Comparison of ENCODE assay signal across 8 cellular contexts in the genomic region with DNA sequence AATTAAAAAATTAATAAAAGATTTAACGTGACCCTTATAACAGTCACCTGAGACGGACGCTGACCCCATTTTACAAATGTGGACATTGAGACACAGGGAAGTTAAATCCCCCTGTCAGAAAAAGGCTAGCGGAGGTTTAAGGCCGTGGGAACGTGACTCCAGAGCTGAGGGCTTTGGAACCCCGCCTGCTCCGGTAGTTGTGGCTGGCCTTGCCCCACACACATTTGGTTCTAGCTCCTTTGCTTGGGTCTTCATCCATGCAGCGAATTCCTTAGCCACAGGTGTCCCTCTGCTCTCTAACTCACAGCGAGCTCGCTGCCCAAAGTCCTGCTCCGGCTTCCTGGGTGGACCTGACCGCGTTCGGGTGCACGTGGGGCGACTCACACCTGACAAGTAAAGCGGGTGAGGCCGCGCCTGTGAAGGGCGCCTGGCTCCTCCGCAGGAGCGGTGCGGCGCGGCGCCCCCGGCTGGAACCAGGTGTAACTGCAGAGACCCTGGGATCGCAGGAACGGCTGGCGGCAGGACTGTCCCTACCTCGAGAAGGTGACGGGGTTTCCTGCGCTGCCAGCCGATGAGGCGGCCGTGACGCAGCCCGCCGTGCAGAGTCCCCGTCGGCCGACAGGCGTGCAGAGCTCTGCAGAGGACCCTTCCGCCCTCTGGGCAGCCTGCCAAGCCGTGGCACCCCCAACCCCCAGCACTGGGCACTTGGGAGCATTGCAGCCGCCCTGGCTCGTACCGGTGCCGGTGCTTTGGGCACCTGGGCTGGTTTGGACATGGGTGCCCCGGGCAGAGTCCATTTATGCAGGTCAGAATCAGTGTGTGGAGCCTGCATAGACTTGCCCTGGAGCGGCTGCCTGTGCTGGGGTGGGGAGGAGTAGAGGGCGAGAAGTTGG. TPM values are rescaled to one million over a fixed set of nuclear protein-coding genes. Genes with fewer than 3 reads are reported as not detected.
DNase-seq lines count a peak whose midpoint lies in the region; ATAC-seq and TF ChIP-seq lines count a peak whose summit lies in the region.

No MANE protein-coding gene starts in this region.

- no peaks in the 10 kb centered on the region for H3K9me3 ChIP-seq in iPS-18c (ENCODE audit: control insufficient read depth, insufficient read depth, low read length)
- no peaks in the 10 kb centered on the region for H3K9me3 ChIP-seq in spleen

- WGBS in spleen, 5 donors, result 15 to 25% (median 17%) methylated on average over 26 to 53 of the region's 53 CpGs

- H3K27ac ChIP-seq in HL-60 (replicated peaks) (peak overlapping the region; percentile 39), spleen (peak overlapping the region in 3 of 8 donors; percentile 1 to 54 (median 53))

- H3K4me1 ChIP-seq in spleen, result peaks cover 25 to 59% (median 44%) of the 10 kb centered on the region in 6 donors

- no peaks in the 10 kb centered on the region for H3K27me3 ChIP-seq in HL-60 (ENCODE audit: insufficient read depth, poor library complexity, severe bottlenecking)
- peaks cover 0 to 13% (median 0%) of the 10 kb centered on the region in 7 donors for H3K27me3 ChIP-seq in spleen (replicated peaks in 1 of 7)

- ATAC-seq in GM19463 (IDR thresholded peaks at IDR 0.05; ENCODE audit: unreplicated experiment), result peak; percentile 70

- TF ChIP-seq CTCF in HL-60 (IDR thresholded peaks at IDR 0.05; ENCODE audit: insufficient read depth, low read length), result peak; percentile 6
- peak; percentile 60 to 86 (median 77) for TF ChIP-seq CTCF in spleen (IDR thresholded peaks at IDR 0.05 in 8 of 11, conservative IDR thresholded peaks at IDR 0.05 in 3 of 11)

- DNase-seq in CD1c-positive myeloid dendritic cell (ENCODE audit: extremely low spot score) (peak; percentile 69), HL-60 (ENCODE audit: low read depth in 1 of 2, low spot score in 1 of 2) (peak; percentile 47 to 67), SW480 (ENCODE audit: low spot score) (peak; percentile 83), amniotic epithelial cell (ENCODE audit: low read depth) (peak; percentile 18), spleen (peak; percentile 95), NCI-H187 treated with DMSO at 0.1 percent for 48 hours (lab: John Stamatoyannopoulos, UW) (no peak)

- H3K36me3 ChIP-seq in spleen, result no peaks in the 10 kb centered on the region

- no peak for TF ChIP-seq POLR2A in spleen (IDR thresholded peaks at IDR 0.05)

- H3K4me3 ChIP-seq in HL-60 (replicated peaks; ENCODE audit: insufficient read depth, low read length) (peak overlapping the region; percentile 36), iPS-18c (ENCODE audit: insufficient read depth, low read depth, low read length) (peak overlapping the region; percentile 52), spleen (peak overlapping the region; percentile 18 to 74 (median 48))

- intact Hi-C loops in spleen (cut with DNase I; ENCODE audit: low total_unique reads), result no loop called here

RNA-seq across cellular contexts. Expression of a gene that starts 2.4 kb away (rescaled TPM):
- not detected for total RNA-seq in spleen
- polyA plus RNA-seq in spleen, result under 1 TPM; 0.16 to 0.52 (median 0.21) TPM

RNA-seq across cellular contexts. Expression of a gene that starts 28.1 kb away (rescaled TPM):
- total RNA-seq in spleen, result 10 to 100 TPM; 60.3 to 83.9 (median 68.6) TPM
- polyA plus RNA-seq in spleen, result 1 to 10 TPM; 6.5 to 8.6 (median 7.8) TPM
